ENCODE assay signal across 8 cellular contexts in the genomic region with DNA sequence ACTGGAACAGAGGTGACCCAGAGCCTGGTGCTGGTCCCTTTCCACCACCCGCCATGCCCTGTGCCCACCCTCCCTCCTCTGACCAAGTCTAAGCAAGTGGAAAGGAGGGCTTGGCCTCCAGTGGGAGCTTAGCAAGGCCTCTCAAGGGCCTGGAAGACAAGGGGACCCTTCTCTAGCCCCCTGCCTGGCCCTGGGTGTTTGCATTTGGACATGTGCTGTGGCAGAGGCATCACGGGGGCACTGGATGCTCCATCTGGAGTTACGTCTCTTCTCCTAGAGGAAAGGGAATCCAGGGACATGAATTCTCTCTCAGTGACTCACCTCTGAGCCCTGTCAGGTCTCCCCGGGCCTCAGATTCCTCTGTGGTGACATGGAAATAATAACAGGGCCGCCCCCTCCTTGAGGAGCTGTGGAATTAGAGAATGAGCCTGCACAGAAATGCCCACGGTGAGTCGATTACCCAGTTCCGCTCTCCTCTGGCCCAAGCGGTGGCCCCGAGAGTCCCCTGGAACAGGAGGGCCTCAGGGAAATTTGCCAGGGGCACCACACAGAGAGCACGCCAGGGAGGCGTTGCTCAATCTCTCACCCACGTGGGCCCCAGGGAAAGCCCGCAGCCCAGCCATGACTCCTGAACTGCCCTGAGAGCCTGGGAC.
DNase-seq lines count a peak whose midpoint lies in the region; ATAC-seq and TF ChIP-seq lines count a peak whose summit lies in the region.

No MANE protein-coding gene starts in this region.

- intact Hi-C loops in A673 (cut with micrococcal nuclease; ENCODE audit: unreplicated experiment) = loop anchor here (10.0 kb wide), 1 partner anchor 267 kb away; no protein-coding TSS in a partner anchor

- BruUV-seq in A673 (replicated peaks; lab: Mats Ljungman, UMichigan) = no TSS peak

- H3K36me3 ChIP-seq in A673 (ENCODE audit: insufficient read depth, low read length, poor library complexity, severe bottlenecking) (no peaks in the 10 kb centered on the region), HAP-1 (replicated peaks) (no peaks in the 10 kb centered on the region)

- no peaks in the 10 kb centered on the region for H3K9me3 ChIP-seq in A673 (ENCODE audit: low read depth, low read length, poor library complexity, severe bottlenecking)
- no peaks in the 10 kb centered on the region for H3K9me3 ChIP-seq in HAP-1

- no peak for TF ChIP-seq CTCF in A673 (conservative IDR thresholded peaks at IDR 0.05; ENCODE audit: low read depth, low read length)

- H3K4me1 ChIP-seq in A673 (ENCODE audit: insufficient read depth, low read length, poor library complexity, severe bottlenecking) (peaks cover 10% of the 10 kb centered on the region), HAP-1 (no peaks in the 10 kb centered on the region)

- no peaks in the 10 kb centered on the region for H3K27me3 ChIP-seq in A673 (replicated peaks; ENCODE audit: insufficient read depth, low read depth, low read length, poor library complexity)
- no peaks in the 10 kb centered on the region for H3K27me3 ChIP-seq in HAP-1 (ENCODE audit: low read depth)

- POLR2A ChIA-PET in A673 (lab: Charles Lee; ENCODE audit: low non-redundant PET) = no interaction called here

- ATAC-seq in HG02798 (IDR thresholded peaks at IDR 0.05; ENCODE audit: poor library complexity, unreplicated experiment) (no peak), GM19463 (IDR thresholded peaks at IDR 0.05; ENCODE audit: unreplicated experiment) (no peak), HG02571 (IDR thresholded peaks at IDR 0.05; ENCODE audit: unreplicated experiment) (no peak)

- in situ Hi-C loops in HAP-1 (cut with MboI; ENCODE audit: low sequenced_read_pairs) = no loop called here

- CTCF ChIA-PET in A673 (lab: Charles Lee) = no interaction called here

- no peak overlapping the region for H3K4me3 ChIP-seq in A673 (ENCODE audit: low read depth, low read length, poor library complexity, severe bottlenecking)
- no peak overlapping the region for H3K4me3 ChIP-seq in HAP-1

- H3K27ac ChIP-seq in A673 (ENCODE audit: low read depth, low read length, poor library complexity, severe bottlenecking) = no peak overlapping the region

- DNase-seq in A673 (ENCODE audit: low spot score) (peak; percentile 54), HS-27A (ENCODE audit: low read depth) (peak; percentile 79), cerebellar cortex (ENCODE audit: low spot score) (peak; percentile 25), lung microvascular endothelial cell (ENCODE audit: low read depth in 2 of 2) (peak; percentile 58 to 71), HAP-1 (ENCODE audit: low spot score in 2 of 2) (no peak)

Comparison
In these comparisons a context has a peak if more than half of its experiments do, and no peak if none do; other contexts are left out.
1. DNase-seq: peak in A673 (single experiment), HS-27A (single experiment), cerebellar cortex (single experiment) and lung microvascular endothelial cell (2 of 2); none in HAP-1 (0 of 2).